Comparison of ENCODE assay signal across 8 cellular contexts in genomic region chr9:120929392-120929791, GRCh38. TPM values are rescaled to one million over a fixed set of nuclear protein-coding genes. Genes with fewer than 3 reads are reported as not detected.
DNase-seq lines count a peak whose midpoint lies in the region; ATAC-seq and TF ChIP-seq lines count a peak whose summit lies in the region.

No MANE protein-coding gene starts in this region.

- intact Hi-C loops in A673 (cut with micrococcal nuclease; ENCODE audit: unreplicated experiment) = no loop called here

- no TSS peak for BruUV-seq in A673 (replicated peaks; lab: Mats Ljungman, UMichigan)

- H3K27ac ChIP-seq in A673 (ENCODE audit: low read depth, low read length, poor library complexity, severe bottlenecking) = peak overlapping the region; percentile 68
- H3K27ac ChIP-seq in HUES6 (ENCODE audit: low read depth, low read length) = no peak overlapping the region
- H3K27ac ChIP-seq in coronary artery = peak overlapping the region; percentile 87 to 98
- H3K27ac ChIP-seq in muscle layer of colon (ENCODE audit: low read depth, low read length) = peak overlapping the region; percentile 83

- H3K4me3 ChIP-seq in A673 (ENCODE audit: low read depth, low read length, poor library complexity, severe bottlenecking) (peak overlapping the region; percentile 56), HUES6 (ENCODE audit: low read depth, low read length) (peak overlapping the region; percentile 64), coronary artery (peak overlapping the region; percentile 92), muscle layer of colon (ENCODE audit: low read depth in 1 of 2, low read length in 2 of 2) (peak overlapping the region; percentile 71 to 78)

- ATAC-seq in HG03469 (IDR thresholded peaks at IDR 0.05; ENCODE audit: unreplicated experiment) = no peak

- H3K9ac ChIP-seq in HUES6 (ENCODE audit: low read length) = peak overlapping the region; percentile 30
- peak overlapping the region; percentile 53 for H3K9ac ChIP-seq in muscle layer of colon (ENCODE audit: low read length)

- H3K36me3 ChIP-seq in A673 (ENCODE audit: insufficient read depth, low read length, poor library complexity, severe bottlenecking) (no peaks in the 10 kb centered on the region), HUES6 (ENCODE audit: control insufficient read depth, insufficient read depth, low read length) (no peaks in the 10 kb centered on the region), muscle layer of colon (ENCODE audit: insufficient read depth, low read length) (no peaks in the 10 kb centered on the region)

- TF ChIP-seq CTCF in A673 (conservative IDR thresholded peaks at IDR 0.05; ENCODE audit: low read depth, low read length) (no peak), coronary artery (IDR thresholded peaks at IDR 0.05) (no peak)

- H3K9me3 ChIP-seq in A673 (ENCODE audit: low read depth, low read length, poor library complexity, severe bottlenecking) = no peaks in the 10 kb centered on the region
- H3K9me3 ChIP-seq in HUES6 (ENCODE audit: control insufficient read depth, insufficient read depth, low read depth, low read length) = no peaks in the 10 kb centered on the region
- no peaks in the 10 kb centered on the region for H3K9me3 ChIP-seq in muscle layer of colon (ENCODE audit: low read length)

- H3K4me1 ChIP-seq in A673 (ENCODE audit: insufficient read depth, low read length, poor library complexity, severe bottlenecking) (peaks cover 17% of the 10 kb centered on the region), HUES6 (ENCODE audit: control insufficient read depth, insufficient read depth, low read length) (peaks cover 33% of the 10 kb centered on the region), muscle layer of colon (ENCODE audit: insufficient read depth, low read length) (peaks cover 12% of the 10 kb centered on the region)

- H3K27me3 ChIP-seq in A673 (replicated peaks; ENCODE audit: insufficient read depth, low read depth, low read length, poor library complexity) (no peaks in the 10 kb centered on the region), HUES6 (ENCODE audit: control insufficient read depth, insufficient read depth, low read length) (peaks cover 12% of the 10 kb centered on the region), muscle layer of colon (ENCODE audit: control insufficient read depth in 1 of 2, insufficient read depth in 2 of 2, low read length in 2 of 2) (no peaks in the 10 kb centered on the region)

- POLR2A ChIA-PET in A673 (lab: Charles Lee; ENCODE audit: low non-redundant PET) = interaction anchor here (0.7 kb wide), 1 partner anchor 136 kb away, joined by 3 read pairs; the partner anchor contains the start of gene FBXW2

- CTCF ChIA-PET in A673 (lab: Charles Lee) = no interaction called here

- no peak for DNase-seq in A673 (ENCODE audit: low spot score)
- DNase-seq in coronary artery (ENCODE audit: low spot score) = peak; percentile 60
- DNase-seq in DMS153 treated with DMSO at 0.1 percent for 48 hours (lab: John Stamatoyannopoulos, UW; ENCODE audit: unreplicated experiment) = no peak
- DNase-seq in NCI-H1930 (lab: John Stamatoyannopoulos, UW) = no peak
- no peak for DNase-seq in NCI-H2227 (lab: John Stamatoyannopoulos, UW; ENCODE audit: unreplicated experiment)

RNA-seq across cellular contexts. Expression of gene TRAF1, which starts 2.8 kb away (rescaled TPM):
- 0.73 and 0.85 TPM in 2 replicates for total RNA-seq in A673 (2021)

RNA-seq across cellular contexts. Expression of gene PHF19, which starts 52.4 kb away (rescaled TPM):
- total RNA-seq in A673 (2021) = 75.7 and 77.4 TPM in 2 replicates
